8 cellular contexts compared by ENCODE assay signal in the genomic region with DNA sequence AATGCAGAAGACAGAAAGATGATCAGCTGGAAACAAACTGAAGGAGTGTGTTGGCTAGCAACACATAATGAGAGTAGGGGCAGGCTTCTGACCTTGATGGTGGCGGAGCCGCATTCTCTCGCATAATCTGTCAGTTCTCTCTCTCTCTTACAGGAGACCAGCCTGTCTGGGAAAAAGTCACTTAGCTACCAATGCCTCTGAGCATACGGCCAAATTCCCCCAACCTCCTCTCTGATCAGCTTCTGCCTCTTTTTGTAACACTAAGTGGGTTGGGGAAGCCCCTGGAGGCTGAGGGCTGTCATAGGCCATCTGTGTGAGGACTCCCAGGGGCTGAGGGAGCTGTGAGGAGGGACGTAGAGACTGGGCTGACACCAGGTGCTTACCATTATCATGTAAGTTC.
DNase-seq lines count a peak whose midpoint lies in the region; ATAC-seq and TF ChIP-seq lines count a peak whose summit lies in the region.

No MANE protein-coding gene starts in this region.

- H3K36me3 Mint-ChIP-seq in chondrocyte (ENCODE audit: low read depth) = peaks cover 3% of the 10 kb centered on the region

- H3K27ac Mint-ChIP-seq in chondrocyte (ENCODE audit: unreplicated experiment) = peak overlapping the region; percentile 47

- POLR2A ChIA-PET in HEK293T (lab: Yijun Ruan, JAX) = interaction anchor here (0.9 kb wide), 1 partner anchor 10 kb away, joined by 3 read pairs; no protein-coding TSS in a partner anchor

- H3K27me3 Mint-ChIP-seq in chondrocyte (ENCODE audit: low read depth) = no peaks in the 10 kb centered on the region

- H3K27me3 ChIP-seq in GM06990 (replicated peaks; ENCODE audit: control insufficient read depth, insufficient read depth, low read length) = no peaks in the 10 kb centered on the region

- H3K4me1 Mint-ChIP-seq in chondrocyte (ENCODE audit: low read depth) = peaks cover 36% of the 10 kb centered on the region

- no peak overlapping the region for H3K4me3 Mint-ChIP-seq in chondrocyte (ENCODE audit: unreplicated experiment)

- TF ChIP-seq CTCF in GM06990 (IDR thresholded peaks at IDR 0.05; ENCODE audit: insufficient read depth, low read length, poor library complexity, severe bottlenecking) (no peak), chondrocyte (IDR thresholded peaks at IDR 0.05) (no peak)

- no peaks in the 10 kb centered on the region; the same call in 1 of the 2 replicates for H3K36me3 ChIP-seq in GM06990 (ENCODE audit: control insufficient read depth, insufficient read depth, low read length)

- H3K9me3 Mint-ChIP-seq in chondrocyte (ENCODE audit: low read depth) = no peaks in the 10 kb centered on the region

- CTCF ChIA-PET in HEK293T (lab: Yijun Ruan, JAX) = interaction anchor here (1.3 kb wide), 1 partner anchor 12 kb away, joined by 4 read pairs; no protein-coding TSS in a partner anchor

- H3K4me3 ChIP-seq in GM06990 (replicated peaks; ENCODE audit: low read depth, low read length) = peak overlapping the region; percentile 42

- ATAC-seq in GM19452 (IDR thresholded peaks at IDR 0.05; ENCODE audit: unreplicated experiment) = peak; percentile 74
- peak; percentile 93 for ATAC-seq in HG03432 (IDR thresholded peaks at IDR 0.05; ENCODE audit: unreplicated experiment)
- peak; percentile 95 for ATAC-seq in stimulated activated naive CD8-positive, alpha-beta T cell treated with anti-CD3 and anti-CD28 coated beads, Interleukin-15, Interleukin-2, amounts not matched to agents 100 U/mL and 50 U/mL, for 24 hours

- DNase-seq in GM06990 (ENCODE audit: extremely low read depth, insufficient read length) = peak; percentile 77
- no peak for DNase-seq in chondrocyte (ENCODE audit: low spot score)
- DNase-seq in stimulated activated naive CD8-positive, alpha-beta T cell treated with anti-CD3 and anti-CD28 coated beads, Interleukin-15, Interleukin-2, amounts not matched to agents 100 U/mL and 50 U/mL, for 24 hours = peak; percentile 70
- DNase-seq in NCI-H510A (lab: John Stamatoyannopoulos, UW) = no peak
- DNase-seq in NCI-H1092 (lab: John Stamatoyannopoulos, UW) = no peak
- no peak for DNase-seq in HEK293T (ENCODE audit: extremely low spot score)

TF ChIP-seq in HEK293T, 16 proteins besides CTCF, POLR2A, EP300 and RAD21:
- no peak for TF ChIP-seq ELF4 (IDR thresholded peaks at IDR 0.05)
- TF ChIP-seq FOXA1 (IDR thresholded peaks at IDR 0.05) = no peak

Comparison
In these comparisons a context has a peak if more than half of its experiments do, and no peak if none do; other contexts are left out.
1. DNase-seq: peak in GM06990 (single experiment) and stimulated activated naive CD8-positive, alpha-beta T cell treated with anti-CD3 and anti-CD28 coated beads, Interleukin-15, Interleukin-2, amounts not matched to agents 100 U/mL and 50 U/mL, for 24 hours (single experiment); none in chondrocyte (single experiment), NCI-H510A (single experiment), NCI-H1092 (single experiment) and HEK293T (single experiment).
2. Peak in every context shown above with its lines, with median percentiles within 50 percentile points of each other: ATAC-seq.